In the genomic region with DNA sequence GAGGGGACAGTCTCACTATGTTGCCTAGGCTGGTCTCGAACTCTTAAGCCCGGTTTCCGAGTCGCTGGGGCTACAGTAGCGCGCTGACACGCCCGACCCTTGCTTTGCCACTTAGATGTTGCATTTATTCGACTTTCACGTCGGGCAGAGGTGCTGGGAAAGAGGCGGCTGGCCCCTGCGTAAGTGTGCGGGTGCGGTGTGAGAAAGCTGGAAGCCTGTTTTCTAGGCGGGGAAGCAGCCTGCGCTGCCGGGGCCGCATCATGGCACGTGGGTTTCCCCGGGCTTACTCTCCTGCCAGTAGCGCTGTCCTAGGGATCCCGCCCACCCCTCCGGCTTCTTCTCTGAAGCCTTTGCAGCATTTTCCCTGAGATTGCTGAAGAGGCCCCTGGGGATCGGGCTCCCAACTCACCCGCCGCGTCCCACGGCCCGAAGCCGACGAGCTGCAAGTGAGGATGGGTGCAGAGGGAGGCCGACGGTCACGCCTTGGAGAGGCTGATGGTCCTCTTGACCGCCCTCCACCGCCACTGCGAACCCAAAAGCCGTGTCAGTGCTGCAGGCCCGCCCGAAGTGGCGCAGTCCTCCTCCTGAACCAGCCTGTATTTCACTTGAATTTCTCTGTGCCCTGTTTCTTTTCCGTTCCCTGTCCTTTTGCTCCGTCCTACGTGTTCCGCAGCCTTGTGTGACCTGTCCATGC, we compare ENCODE assay signal across 8 cellular contexts. TPM values are rescaled to one million over a fixed set of nuclear protein-coding genes. Genes with fewer than 3 reads are reported as not detected.
A peak's percentile ranks its signal among the peaks of the same experiment; 100 is the strongest.
DNase-seq lines count a peak whose midpoint lies in the region; ATAC-seq and TF ChIP-seq lines count a peak whose summit lies in the region.

No MANE protein-coding gene starts in this region.

- no peaks in the 10 kb centered on the region for H3K36me3 Mint-ChIP-seq in activated T-helper 1 cell treated with anti-CD3 and anti-CD28 coated beads, Interleukin-12 subunit alpha, Interleukin-12 subunit beta, Interleukin-2, Interleukin-4 antibody, amounts not matched to agents 30 ng/mL and 10 ng/mL and 1 ng/mL, durations not matched to agents 14 hours and 24 hours and 36 hours (ENCODE audit: low read depth)
- H3K36me3 Mint-ChIP-seq in progenitor cell of endocrine pancreas (ENCODE audit: insufficient read depth) = peaks cover 5% of the 10 kb centered on the region

- intact Hi-C loops in activated T-helper 1 cell treated with anti-CD3 and anti-CD28 coated beads, Interleukin-12 subunit alpha, Interleukin-12 subunit beta, Interleukin-2, Interleukin-4 antibody, amounts not matched to agents 30 ng/mL and 10 ng/mL and 1 ng/mL, durations not matched to agents 14 hours and 24 hours and 36 hours (cut with micrococcal nuclease) = no loop called here

- peak; percentile 74 for DNase-seq in Jurkat, Clone E6-1 (ENCODE audit: low read depth, low spot score)
- peak; percentile 41 for DNase-seq in activated T-helper 1 cell treated with anti-CD3 and anti-CD28 coated beads, Interleukin-12 subunit alpha, Interleukin-12 subunit beta, Interleukin-2, Interleukin-4 antibody, amounts not matched to agents 30 ng/mL and 10 ng/mL and 1 ng/mL, durations not matched to agents 14 hours and 24 hours and 36 hours (ENCODE audit: low spot score)
- peak; percentile 65 for DNase-seq in glomerular visceral epithelial cell (ENCODE audit: extremely low spot score)
- DNase-seq in progenitor cell of endocrine pancreas (ENCODE audit: low spot score, unreplicated experiment) = peak; percentile 21
- DNase-seq in C1 segment of cervical spinal cord (lab: John Stamatoyannopoulos, UW) = no peak

- H3K9me3 Mint-ChIP-seq in activated T-helper 1 cell treated with anti-CD3 and anti-CD28 coated beads, Interleukin-12 subunit alpha, Interleukin-12 subunit beta, Interleukin-2, Interleukin-4 antibody, amounts not matched to agents 30 ng/mL and 10 ng/mL and 1 ng/mL, durations not matched to agents 14 hours and 24 hours and 36 hours = no peaks in the 10 kb centered on the region
- no peaks in the 10 kb centered on the region for H3K9me3 Mint-ChIP-seq in progenitor cell of endocrine pancreas (ENCODE audit: low read depth)

- peaks cover 53% of the 10 kb centered on the region for H3K4me1 Mint-ChIP-seq in activated T-helper 1 cell treated with anti-CD3 and anti-CD28 coated beads, Interleukin-12 subunit alpha, Interleukin-12 subunit beta, Interleukin-2, Interleukin-4 antibody, amounts not matched to agents 30 ng/mL and 10 ng/mL and 1 ng/mL, durations not matched to agents 14 hours and 24 hours and 36 hours (ENCODE audit: low read depth)
- peaks cover 7% of the 10 kb centered on the region for H3K4me1 Mint-ChIP-seq in progenitor cell of endocrine pancreas (ENCODE audit: low read depth)

- H3K27me3 Mint-ChIP-seq in activated T-helper 1 cell treated with anti-CD3 and anti-CD28 coated beads, Interleukin-12 subunit alpha, Interleukin-12 subunit beta, Interleukin-2, Interleukin-4 antibody, amounts not matched to agents 30 ng/mL and 10 ng/mL and 1 ng/mL, durations not matched to agents 14 hours and 24 hours and 36 hours (ENCODE audit: insufficient read depth) = peaks cover 16% of the 10 kb centered on the region
- peaks cover 51% of the 10 kb centered on the region for H3K27me3 Mint-ChIP-seq in progenitor cell of endocrine pancreas

- H3K4me3 Mint-ChIP-seq in activated T-helper 1 cell treated with anti-CD3 and anti-CD28 coated beads, Interleukin-12 subunit alpha, Interleukin-12 subunit beta, Interleukin-2, Interleukin-4 antibody, amounts not matched to agents 30 ng/mL and 10 ng/mL and 1 ng/mL, durations not matched to agents 14 hours and 24 hours and 36 hours = peak overlapping the region; percentile 87
- H3K4me3 Mint-ChIP-seq in progenitor cell of endocrine pancreas (ENCODE audit: low read depth) = peak overlapping the region; percentile 57

- peak overlapping the region; percentile 74 for H3K4me3 ChIP-seq in Jurkat, Clone E6-1 (ENCODE audit: low read length)

- ATAC-seq in GM19324 (IDR thresholded peaks at IDR 0.05; ENCODE audit: low FRiP score, unreplicated experiment) (peak; percentile 16), HG02763 (IDR thresholded peaks at IDR 0.05; ENCODE audit: unreplicated experiment) (no peak), HG03135 (IDR thresholded peaks at IDR 0.05; ENCODE audit: unreplicated experiment) (no peak)

- H3K27ac Mint-ChIP-seq in activated T-helper 1 cell treated with anti-CD3 and anti-CD28 coated beads, Interleukin-12 subunit alpha, Interleukin-12 subunit beta, Interleukin-2, Interleukin-4 antibody, amounts not matched to agents 30 ng/mL and 10 ng/mL and 1 ng/mL, durations not matched to agents 14 hours and 24 hours and 36 hours = peak overlapping the region; percentile 91
- H3K27ac Mint-ChIP-seq in progenitor cell of endocrine pancreas = peak overlapping the region; percentile 99

- peak; percentile 21 for TF ChIP-seq CTCF in progenitor cell of endocrine pancreas (IDR thresholded peaks at IDR 0.05; ENCODE audit: unreplicated experiment)

RNA-seq across cellular contexts. Expression of gene TRIM41, which starts 5.8 kb away (rescaled TPM):
- polyA plus RNA-seq in Jurkat, Clone E6-1 (2012; ENCODE audit: insufficient read depth, insufficient read length) = 44.7 TPM
- total RNA-seq in activated T-helper 1 cell treated with anti-CD3 and anti-CD28 coated beads, Interleukin-12 subunit alpha, Interleukin-12 subunit beta, Interleukin-2, Interleukin-4 antibody, amounts not matched to agents 30 ng/mL and 10 ng/mL and 1 ng/mL, durations not matched to agents 14 hours and 24 hours and 36 hours = 31.8 and 34.8 TPM in 2 replicates
- 37.4 and 37.6 TPM in 2 replicates for total RNA-seq in progenitor cell of endocrine pancreas

RNA-seq across cellular contexts. Expression of gene TRIM7, which starts 12.3 kb away (rescaled TPM):
- polyA plus RNA-seq in Jurkat, Clone E6-1 (2012; ENCODE audit: insufficient read depth, insufficient read length) = not detected
- 1.5 and 1.8 TPM in 2 replicates for total RNA-seq in activated T-helper 1 cell treated with anti-CD3 and anti-CD28 coated beads, Interleukin-12 subunit alpha, Interleukin-12 subunit beta, Interleukin-2, Interleukin-4 antibody, amounts not matched to agents 30 ng/mL and 10 ng/mL and 1 ng/mL, durations not matched to agents 14 hours and 24 hours and 36 hours
- not detected in 2 replicates for total RNA-seq in progenitor cell of endocrine pancreas

RNA-seq across cellular contexts. Expression of gene RACK1, which starts 26.4 kb away (rescaled TPM):
- 3,610 TPM for polyA plus RNA-seq in Jurkat, Clone E6-1 (2012; ENCODE audit: insufficient read depth, insufficient read length)
- 2,098 and 2,121 TPM in 2 replicates for total RNA-seq in activated T-helper 1 cell treated with anti-CD3 and anti-CD28 coated beads, Interleukin-12 subunit alpha, Interleukin-12 subunit beta, Interleukin-2, Interleukin-4 antibody, amounts not matched to agents 30 ng/mL and 10 ng/mL and 1 ng/mL, durations not matched to agents 14 hours and 24 hours and 36 hours
- 1,813 and 1,855 TPM in 2 replicates for total RNA-seq in progenitor cell of endocrine pancreas

RNA-seq across cellular contexts. Expression of gene TRIM52, which starts 43.7 kb away (rescaled TPM):
- 13.5 TPM for polyA plus RNA-seq in Jurkat, Clone E6-1 (2012; ENCODE audit: insufficient read depth, insufficient read length)
- 15.3 and 17.1 TPM in 2 replicates for total RNA-seq in activated T-helper 1 cell treated with anti-CD3 and anti-CD28 coated beads, Interleukin-12 subunit alpha, Interleukin-12 subunit beta, Interleukin-2, Interleukin-4 antibody, amounts not matched to agents 30 ng/mL and 10 ng/mL and 1 ng/mL, durations not matched to agents 14 hours and 24 hours and 36 hours
- 10.7 and 12.3 TPM in 2 replicates for total RNA-seq in progenitor cell of endocrine pancreas

Comparison
In these comparisons a context has a peak if more than half of its experiments do, and no peak if none do; other contexts are left out.
1. DNase-seq: peak in Jurkat, Clone E6-1 (single experiment), activated T-helper 1 cell treated with anti-CD3 and anti-CD28 coated beads, Interleukin-12 subunit alpha, Interleukin-12 subunit beta, Interleukin-2, Interleukin-4 antibody, amounts not matched to agents 30 ng/mL and 10 ng/mL and 1 ng/mL, durations not matched to agents 14 hours and 24 hours and 36 hours (single experiment), glomerular visceral epithelial cell (single experiment) and progenitor cell of endocrine pancreas (single experiment); none in C1 segment of cervical spinal cord (0 of 14).